Comparison of ENCODE assay signal across 3 cellular contexts in the genomic region with DNA sequence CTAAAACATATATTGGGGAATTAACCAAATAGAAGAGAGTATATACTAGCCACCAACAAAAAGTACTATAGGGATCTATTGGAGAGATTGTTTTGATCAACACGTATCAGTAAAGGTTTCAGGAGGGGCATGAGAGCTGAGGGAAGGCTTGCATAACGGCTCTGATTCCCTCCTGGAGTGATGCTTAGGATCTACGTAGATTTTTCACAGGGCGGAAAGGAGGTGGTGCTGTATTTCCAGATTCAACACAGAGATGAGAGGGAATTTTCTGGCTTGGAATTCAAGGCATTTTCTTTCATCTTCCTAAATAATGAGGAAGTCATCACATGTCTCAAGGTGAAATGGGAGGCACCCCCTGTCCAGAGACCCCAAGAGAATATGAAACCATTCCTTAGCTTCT.
TF ChIP-seq lines count a peak whose summit lies in the region.

No MANE protein-coding gene starts in this region.

TF ChIP-seq in GM23338, 12 proteins besides CTCF, POLR2A, EP300 and RAD21 (continues in another document):
- TF ChIP-seq EZH2 (IDR thresholded peaks at IDR 0.05; ENCODE audit: low read depth, unreplicated experiment) (no peak), NANOG (IDR thresholded peaks at IDR 0.05; ENCODE audit: borderline replicate concordance) (no peak), POLR2AphosphoS5 (IDR thresholded peaks at IDR 0.05; ENCODE audit: low read depth) (no peak), STAT1 (IDR thresholded peaks at IDR 0.05; ENCODE audit: unreplicated experiment) (no peak), JUNB (IDR thresholded peaks at IDR 0.05; ENCODE audit: unreplicated experiment) (no peak), EZH2phosphoT487 (IDR thresholded peaks at IDR 0.05; ENCODE audit: unreplicated experiment) (no peak), ZNF331 (CRISPR knock-in tag; IDR thresholded peaks at IDR 0.05; ENCODE audit: low read depth) (no peak), CREB1 (CRISPR knock-in tag; IDR thresholded peaks at IDR 0.05; ENCODE audit: low read depth) (no peak)
- TF ChIP-seq, protein P1, sequence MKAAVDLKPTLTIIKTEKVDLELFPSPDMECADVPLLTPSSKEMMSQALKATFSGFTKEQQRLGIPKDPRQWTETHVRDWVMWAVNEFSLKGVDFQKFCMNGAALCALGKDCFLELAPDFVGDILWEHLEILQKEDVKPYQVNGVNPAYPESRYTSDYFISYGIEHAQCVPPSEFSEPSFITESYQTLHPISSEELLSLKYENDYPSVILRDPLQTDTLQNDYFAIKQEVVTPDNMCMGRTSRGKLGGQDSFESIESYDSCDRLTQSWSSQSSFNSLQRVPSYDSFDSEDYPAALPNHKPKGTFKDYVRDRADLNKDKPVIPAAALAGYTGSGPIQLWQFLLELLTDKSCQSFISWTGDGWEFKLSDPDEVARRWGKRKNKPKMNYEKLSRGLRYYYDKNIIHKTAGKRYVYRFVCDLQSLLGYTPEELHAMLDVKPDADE (IDR thresholded peaks at IDR 0.05) = no peak
- TF ChIP-seq, protein P2, sequence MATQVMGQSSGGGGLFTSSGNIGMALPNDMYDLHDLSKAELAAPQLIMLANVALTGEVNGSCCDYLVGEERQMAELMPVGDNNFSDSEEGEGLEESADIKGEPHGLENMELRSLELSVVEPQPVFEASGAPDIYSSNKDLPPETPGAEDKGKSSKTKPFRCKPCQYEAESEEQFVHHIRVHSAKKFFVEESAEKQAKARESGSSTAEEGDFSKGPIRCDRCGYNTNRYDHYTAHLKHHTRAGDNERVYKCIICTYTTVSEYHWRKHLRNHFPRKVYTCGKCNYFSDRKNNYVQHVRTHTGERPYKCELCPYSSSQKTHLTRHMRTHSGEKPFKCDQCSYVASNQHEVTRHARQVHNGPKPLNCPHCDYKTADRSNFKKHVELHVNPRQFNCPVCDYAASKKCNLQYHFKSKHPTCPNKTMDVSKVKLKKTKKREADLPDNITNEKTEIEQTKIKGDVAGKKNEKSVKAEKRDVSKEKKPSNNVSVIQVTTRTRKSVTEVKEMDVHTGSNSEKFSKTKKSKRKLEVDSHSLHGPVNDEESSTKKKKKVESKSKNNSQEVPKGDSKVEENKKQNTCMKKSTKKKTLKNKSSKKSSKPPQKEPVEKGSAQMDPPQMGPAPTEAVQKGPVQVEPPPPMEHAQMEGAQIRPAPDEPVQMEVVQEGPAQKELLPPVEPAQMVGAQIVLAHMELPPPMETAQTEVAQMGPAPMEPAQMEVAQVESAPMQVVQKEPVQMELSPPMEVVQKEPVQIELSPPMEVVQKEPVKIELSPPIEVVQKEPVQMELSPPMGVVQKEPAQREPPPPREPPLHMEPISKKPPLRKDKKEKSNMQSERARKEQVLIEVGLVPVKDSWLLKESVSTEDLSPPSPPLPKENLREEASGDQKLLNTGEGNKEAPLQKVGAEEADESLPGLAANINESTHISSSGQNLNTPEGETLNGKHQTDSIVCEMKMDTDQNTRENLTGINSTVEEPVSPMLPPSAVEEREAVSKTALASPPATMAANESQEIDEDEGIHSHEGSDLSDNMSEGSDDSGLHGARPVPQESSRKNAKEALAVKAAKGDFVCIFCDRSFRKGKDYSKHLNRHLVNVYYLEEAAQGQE (IDR thresholded peaks at IDR 0.05; ENCODE audit: unreplicated experiment) = no peak

TF ChIP-seq in H1, 55 proteins besides CTCF, POLR2A, EP300 and RAD21 (continues in another document):
- no peak for TF ChIP-seq GABPA (IDR thresholded peaks at IDR 0.05; ENCODE audit: borderline replicate concordance, insufficient read depth, low read length)
- no peak for TF ChIP-seq SP2 (IDR thresholded peaks at IDR 0.05; ENCODE audit: low read length)
- no peak for TF ChIP-seq SRF (IDR thresholded peaks at IDR 0.05; ENCODE audit: low read depth, low read length)
- TF ChIP-seq, protein P3, sequence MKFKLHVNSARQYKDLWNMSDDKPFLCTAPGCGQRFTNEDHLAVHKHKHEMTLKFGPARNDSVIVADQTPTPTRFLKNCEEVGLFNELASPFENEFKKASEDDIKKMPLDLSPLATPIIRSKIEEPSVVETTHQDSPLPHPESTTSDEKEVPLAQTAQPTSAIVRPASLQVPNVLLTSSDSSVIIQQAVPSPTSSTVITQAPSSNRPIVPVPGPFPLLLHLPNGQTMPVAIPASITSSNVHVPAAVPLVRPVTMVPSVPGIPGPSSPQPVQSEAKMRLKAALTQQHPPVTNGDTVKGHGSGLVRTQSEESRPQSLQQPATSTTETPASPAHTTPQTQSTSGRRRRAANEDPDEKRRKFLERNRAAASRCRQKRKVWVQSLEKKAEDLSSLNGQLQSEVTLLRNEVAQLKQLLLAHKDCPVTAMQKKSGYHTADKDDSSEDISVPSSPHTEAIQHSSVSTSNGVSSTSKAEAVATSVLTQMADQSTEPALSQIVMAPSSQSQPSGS (IDR thresholded peaks at IDR 0.05; ENCODE audit: low read length) = no peak
- TF ChIP-seq BACH1 (IDR thresholded peaks at IDR 0.05; ENCODE audit: low read length) = no peak

TF ChIP-seq in neural cell, 6 proteins besides CTCF, POLR2A, EP300 and RAD21:
- TF ChIP-seq SMC3 (conservative IDR thresholded peaks at IDR 0.05; ENCODE audit: poor library complexity) (peak; percentile 40), POLR2AphosphoS5 (IDR thresholded peaks at IDR 0.05) (peak; percentile 54), MXI1 (conservative IDR thresholded peaks at IDR 0.05; ENCODE audit: poor library complexity, severe bottlenecking) (no peak)
- TF ChIP-seq, protein P2 (IDR thresholded peaks at IDR 0.05; ENCODE audit: borderline replicate concordance) = peak; percentile 97
